Comparison of ENCODE assay signal across 16 cellular contexts in genomic region chr3:11206316-11206715, GRCh38. TPM values are rescaled to one million over a fixed set of nuclear protein-coding genes. Genes with fewer than 3 reads are reported as not detected.
DNase-seq lines count a peak whose midpoint lies in the region; ATAC-seq and TF ChIP-seq lines count a peak whose summit lies in the region.
"Had no signal": no experiment of that assay in that cellular context is flagged by ENCODE, and none has a peak within 500 bp of the region (broad histone marks: within the 10 kb centered on the region; RNA-seq: fewer than 3 reads in every experiment).

No MANE protein-coding gene starts in this region.

- no peak overlapping the region for H3K4me3 ChIP-seq in left lung
- no peak overlapping the region for H3K4me3 ChIP-seq in tibial artery
- H3K4me3 ChIP-seq: BLaER1 had no signal

- H3K4me1 ChIP-seq in left lung (peaks cover 0 to 22% of the 10 kb centered on the region in 2 donors), tibial artery (peaks cover 0 to 82% (median 40%) of the 10 kb centered on the region in 4 donors)

- no peak for TF ChIP-seq CTCF in left lung (IDR thresholded peaks at IDR 0.05)
- no peak for TF ChIP-seq CTCF in tibial artery (IDR thresholded peaks at IDR 0.05)

- H3K4me1 Mint-ChIP-seq in stimulated activated effector memory CD8-positive, alpha-beta T cell treated with anti-CD3 and anti-CD28 coated beads, Interleukin-12 subunit alpha, Interleukin-12 subunit beta, amount 100 ng/mL, for 72 hours, result no peaks in the 10 kb centered on the region

- H3K36me3 ChIP-seq in left lung, result peaks cover 0 to 35% of the 10 kb centered on the region in 2 donors
- H3K36me3 ChIP-seq in tibial artery, result no peaks in the 10 kb centered on the region
- H3K36me3 ChIP-seq: BLaER1 had no signal

- ATAC-seq in left lung (peak; percentile 74), HG02798 (IDR thresholded peaks at IDR 0.05; ENCODE audit: poor library complexity, unreplicated experiment) (no peak), GM18907 (IDR thresholded peaks at IDR 0.05; ENCODE audit: unreplicated experiment) (no peak)
- no peak for ATAC-seq in stimulated activated effector memory CD8-positive, alpha-beta T cell treated with anti-CD3 and anti-CD28 coated beads, Interleukin-12 subunit alpha, Interleukin-12 subunit beta, amount 100 ng/mL, for 72 hours

- no peak overlapping the region for H3K27ac Mint-ChIP-seq in stimulated activated effector memory CD8-positive, alpha-beta T cell treated with anti-CD3 and anti-CD28 coated beads, Interleukin-12 subunit alpha, Interleukin-12 subunit beta, amount 100 ng/mL, for 72 hours
- H3K27ac Mint-ChIP-seq: CD8-positive, alpha-beta memory T cell had no signal

- no peak overlapping the region for H3K4me3 Mint-ChIP-seq in stimulated activated effector memory CD8-positive, alpha-beta T cell treated with anti-CD3 and anti-CD28 coated beads, Interleukin-12 subunit alpha, Interleukin-12 subunit beta, amount 100 ng/mL, for 72 hours
- H3K4me3 Mint-ChIP-seq: CD8-positive, alpha-beta memory T cell had no signal

- H3K27me3 ChIP-seq in left lung, result no peaks in the 10 kb centered on the region
- no peaks in the 10 kb centered on the region for H3K27me3 ChIP-seq in tibial artery
- H3K27me3 ChIP-seq: BLaER1 had no signal

- peak in 2 of 3 experiments; percentile 17 to 75 for DNase-seq in NCI-H1417 (lab: John Stamatoyannopoulos, UW)
- DNase-seq in NCI-H1417 treated with DMSO at 0.1 percent for 48 hours (lab: John Stamatoyannopoulos, UW), result no peak
- peak; percentile 27 for DNase-seq in NCI-H774 (lab: John Stamatoyannopoulos, UW)
- peak; percentile 76 to 82 for DNase-seq in left lung
- DNase-seq in tibial artery, result no peak
- DNase-seq in stimulated activated effector memory CD8-positive, alpha-beta T cell treated with anti-CD3 and anti-CD28 coated beads, Interleukin-12 subunit alpha, Interleukin-12 subunit beta, amount 100 ng/mL, for 72 hours (ENCODE audit: low spot score in 2 of 2), result no peak
- DNase-seq: CD8-positive, alpha-beta memory T cell; DMS 273 treated with DMSO at 0.1 percent for 48 hours; NCI-H1694 treated with DMSO at 0.1 percent for 48 hours; NCI-H510A had no signal

- intact Hi-C loops in left lung (cut with DNase I), result no loop called here
- intact Hi-C loops in tibial artery (cut with DNase I; ENCODE audit: low total_unique reads), result loop anchor here (5.0 kb wide), 1 partner anchor 49 kb away; no protein-coding TSS in a partner anchor

- H3K27ac ChIP-seq in left lung, result peak overlapping the region in 1 of 2 donors; percentile 26
- H3K27ac ChIP-seq in tibial artery, result peak overlapping the region; percentile 65 to 81
- H3K27ac ChIP-seq: 22Rv1, BLaER1 had no signal

- no peaks in the 10 kb centered on the region for H3K9me3 ChIP-seq in left lung
- no peaks in the 10 kb centered on the region for H3K9me3 ChIP-seq in tibial artery
- H3K9me3 ChIP-seq: BLaER1 had no signal

- H3K9me3 Mint-ChIP-seq in stimulated activated effector memory CD8-positive, alpha-beta T cell treated with anti-CD3 and anti-CD28 coated beads, Interleukin-12 subunit alpha, Interleukin-12 subunit beta, amount 100 ng/mL, for 72 hours, result no peaks in the 10 kb centered on the region
- H3K9me3 Mint-ChIP-seq: CD8-positive, alpha-beta memory T cell had no signal

- H3K36me3 Mint-ChIP-seq in stimulated activated effector memory CD8-positive, alpha-beta T cell treated with anti-CD3 and anti-CD28 coated beads, Interleukin-12 subunit alpha, Interleukin-12 subunit beta, amount 100 ng/mL, for 72 hours, result no peaks in the 10 kb centered on the region
- H3K36me3 Mint-ChIP-seq: CD8-positive, alpha-beta memory T cell had no signal

RNA-seq across cellular contexts. Expression of gene HRH1, which starts 52.0 kb away (rescaled TPM):
- 1 to 10 TPM; 5.9 to 6.6 TPM for total RNA-seq in left lung
- total RNA-seq: H7, SK-MEL-5 had no signal

Comparison
In these comparisons a context has a peak if more than half of its experiments do, and no peak if none do; other contexts are left out.
1. DNase-seq: peak in NCI-H1417 (2 of 3), NCI-H774 (single experiment) and left lung (2 of 2); none in NCI-H1417 treated with DMSO at 0.1 percent for 48 hours (single experiment), tibial artery (0 of 2) and stimulated activated effector memory CD8-positive, alpha-beta T cell treated with anti-CD3 and anti-CD28 coated beads, Interleukin-12 subunit alpha, Interleukin-12 subunit beta, amount 100 ng/mL, for 72 hours (0 of 2).